Comparison of ENCODE assay signal across 8 cellular contexts in the genomic region with DNA sequence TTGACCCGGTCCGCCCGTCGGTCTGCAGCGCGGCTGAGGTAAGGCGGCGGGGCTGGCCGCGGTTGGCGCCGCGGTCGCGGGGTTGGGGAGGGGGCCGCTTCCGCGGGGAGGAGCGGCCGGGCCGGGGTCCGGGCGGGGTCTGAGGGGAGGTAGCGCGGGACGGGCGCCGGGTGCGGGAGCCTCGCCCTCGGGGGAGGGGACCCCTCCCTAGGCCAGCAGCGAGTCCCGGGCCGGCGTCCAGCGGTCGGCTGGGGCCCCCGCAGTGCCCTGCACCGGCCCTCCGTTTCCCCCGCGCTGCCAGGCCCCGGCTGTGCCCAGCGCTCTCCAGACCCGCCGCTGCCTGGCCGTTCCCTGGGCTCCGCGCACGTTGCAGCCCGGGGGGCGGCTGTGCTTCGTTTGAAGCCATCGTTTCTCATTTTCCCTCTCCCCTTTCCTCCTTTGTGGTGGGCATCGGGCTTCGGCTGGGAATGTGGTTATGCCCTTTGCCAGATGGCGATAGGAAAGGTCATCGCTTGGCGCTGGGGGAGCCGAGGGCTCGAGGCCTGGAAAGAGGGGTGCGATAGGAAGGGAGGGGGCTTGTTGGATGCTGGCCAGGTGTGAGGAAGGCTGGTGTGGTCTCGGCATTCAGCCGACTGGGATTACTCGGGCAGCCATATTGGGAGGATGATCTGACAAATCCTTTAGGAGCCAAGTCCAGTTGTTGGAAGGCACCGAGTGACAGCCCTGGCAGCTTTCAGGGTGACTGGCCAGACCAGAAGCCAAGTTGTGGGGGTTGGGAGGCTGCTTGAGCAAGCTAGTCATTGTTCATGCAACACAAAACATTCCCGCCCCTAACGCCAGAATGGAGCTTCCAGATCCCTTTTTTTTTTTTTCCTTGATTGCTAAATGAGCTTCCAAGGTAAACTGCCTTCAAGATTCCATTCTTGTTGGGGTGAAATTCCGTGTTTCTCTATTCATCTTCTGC. TPM values are rescaled to one million over a fixed set of nuclear protein-coding genes. Genes with fewer than 3 reads are reported as not detected.
DNase-seq lines count a peak whose midpoint lies in the region; ATAC-seq and TF ChIP-seq lines count a peak whose summit lies in the region.

No MANE protein-coding gene starts in this region.

- no peak overlapping the region for H3K27ac ChIP-seq in CD4-positive, alpha-beta T cell (ENCODE audit: low read depth, low read length)

- H3K36me3 Mint-ChIP-seq in CD4-positive, alpha-beta T cell (ENCODE audit: low read depth), result peaks cover 8% of the 10 kb centered on the region
- peaks cover 1% of the 10 kb centered on the region for H3K36me3 Mint-ChIP-seq in IgD-negative memory B cell
- H3K36me3 Mint-ChIP-seq in T-helper 17 cell (ENCODE audit: low read depth), result no peaks in the 10 kb centered on the region
- H3K36me3 Mint-ChIP-seq in central memory CD8-positive, alpha-beta T cell (ENCODE audit: insufficient read depth), result peaks cover 7% of the 10 kb centered on the region

- ATAC-seq in CD4-positive, alpha-beta T cell (ENCODE audit: poor library complexity), result no peak
- peak; percentile 12 for ATAC-seq in GM21390 (IDR thresholded peaks at IDR 0.05; ENCODE audit: unreplicated experiment)
- ATAC-seq in T-helper 17 cell, result no peak
- no peak for ATAC-seq in central memory CD8-positive, alpha-beta T cell (replicated peaks; ENCODE audit: extremely low read depth, poor library complexity, severe bottlenecking)
- peak; percentile 67 for ATAC-seq in sciatic nerve
- ATAC-seq in HG03469 (IDR thresholded peaks at IDR 0.05; ENCODE audit: unreplicated experiment), result no peak

- POLR2A ChIA-PET in CD4-positive, alpha-beta T cell (lab: Charles Lee), result interaction anchor here (1.1 to 2.1 kb wide), 4 partner anchors 8 to 219 kb away, joined by 3 to 14 read pairs (median 4); partner anchors contain the start of genes CENPS and PGD

- peak overlapping the region; percentile 72 for H3K4me3 Mint-ChIP-seq in CD4-positive, alpha-beta T cell
- H3K4me3 Mint-ChIP-seq in IgD-negative memory B cell (peak overlapping the region; percentile 49 to 92 (median 86)), T-helper 17 cell (peak overlapping the region; percentile 84)
- H3K4me3 Mint-ChIP-seq in central memory CD8-positive, alpha-beta T cell, result peak overlapping the region; percentile 75

- no peaks in the 10 kb centered on the region for H3K9me3 ChIP-seq in CD4-positive, alpha-beta T cell (ENCODE audit: control insufficient read depth, low read length)
- H3K9me3 ChIP-seq in T-helper 17 cell (ENCODE audit: control insufficient read depth, low read length, poor library complexity, severe bottlenecking), result no peaks in the 10 kb centered on the region

- no peak for TF ChIP-seq CTCF in CD4-positive, alpha-beta T cell (IDR thresholded peaks at IDR 0.05)

- peaks cover 44% of the 10 kb centered on the region for H3K4me1 Mint-ChIP-seq in CD4-positive, alpha-beta T cell (ENCODE audit: low read depth)
- peaks cover 27 to 31% (median 27%) of the 10 kb centered on the region in 3 donors for H3K4me1 Mint-ChIP-seq in IgD-negative memory B cell
- H3K4me1 Mint-ChIP-seq in T-helper 17 cell, result peaks cover 28% of the 10 kb centered on the region
- peaks cover 36% of the 10 kb centered on the region for H3K4me1 Mint-ChIP-seq in central memory CD8-positive, alpha-beta T cell

- peak overlapping the region; percentile 48 for H3K27ac Mint-ChIP-seq in CD4-positive, alpha-beta T cell
- H3K27ac Mint-ChIP-seq in IgD-negative memory B cell, result peak overlapping the region; percentile 28 to 85 (median 59)
- peak overlapping the region; percentile 32 for H3K27ac Mint-ChIP-seq in T-helper 17 cell
- H3K27ac Mint-ChIP-seq in central memory CD8-positive, alpha-beta T cell (ENCODE audit: low read depth), result peak overlapping the region; percentile 1

- no peaks in the 10 kb centered on the region for H3K27me3 ChIP-seq in CD4-positive, alpha-beta T cell (ENCODE audit: control insufficient read depth, insufficient read depth, low read length)

- CTCF ChIA-PET in CD4-positive, alpha-beta T cell (lab: Charles Lee), result interaction anchor here (0.5 to 2.4 kb wide), 20 partner anchors 8 to 783 kb away, joined by 3 to 18 read pairs (median 3); partner anchors contain the start of genes CENPS, PGD and PIK3CD

- peak in 1 of 10 experiments; percentile 5 for DNase-seq in CD4-positive, alpha-beta T cell
- DNase-seq in T-helper 17 cell, result no peak
- no peak for DNase-seq in central memory CD8-positive, alpha-beta T cell (ENCODE audit: low spot score in 2 of 2)
- DNase-seq in iPS-NIHi11 (ENCODE audit: low spot score), result peak; percentile 72
- peak; percentile 92 for DNase-seq in sciatic nerve (ENCODE audit: low spot score)

- intact Hi-C loops in CD4-positive, alpha-beta T cell (cut with DNase I, micrococcal nuclease), result loop anchor here (1.0 to 5.0 kb wide), 5 partner anchors 126 to 286 kb away; partner anchors contain the start of gene UBE4B (in 1 of the 2)
- intact Hi-C loops in sciatic nerve (cut with DNase I), result loop anchor here (5.0 to 10.0 kb wide), 2 partner anchors 124 to 144 kb away; no protein-coding TSS in a partner anchor

- peaks cover 4% of the 10 kb centered on the region for H3K27me3 Mint-ChIP-seq in CD4-positive, alpha-beta T cell
- H3K27me3 Mint-ChIP-seq in IgD-negative memory B cell, result no peaks in the 10 kb centered on the region
- H3K27me3 Mint-ChIP-seq in T-helper 17 cell, result no peaks in the 10 kb centered on the region
- H3K27me3 Mint-ChIP-seq in central memory CD8-positive, alpha-beta T cell, result no peaks in the 10 kb centered on the region

- no peaks in the 10 kb centered on the region for H3K9me3 Mint-ChIP-seq in CD4-positive, alpha-beta T cell
- H3K9me3 Mint-ChIP-seq in IgD-negative memory B cell, result no peaks in the 10 kb centered on the region
- no peaks in the 10 kb centered on the region for H3K9me3 Mint-ChIP-seq in central memory CD8-positive, alpha-beta T cell

RNA-seq across cellular contexts. Expression of gene KIF1B, which starts 0.8 kb away (rescaled TPM):
- total RNA-seq in CD4-positive, alpha-beta T cell, result 1 to 10 TPM; 7.9 to 9.7 TPM
- 1.8 TPM for polyA plus RNA-seq in IgD-negative memory B cell
- 10 to 100 TPM; 10.9 to 13.3 TPM for total RNA-seq in T-helper 17 cell
- total RNA-seq in sciatic nerve, result 70.4 TPM

Comparison
In these comparisons a context has a peak if more than half of its experiments do, and no peak if none do; other contexts are left out.
1. ATAC-seq: peak in GM21390 (single experiment) and sciatic nerve (single experiment); none in CD4-positive, alpha-beta T cell (single experiment), T-helper 17 cell (single experiment), central memory CD8-positive, alpha-beta T cell (single experiment) and HG03469 (single experiment).
2. DNase-seq: peak in iPS-NIHi11 (single experiment) and sciatic nerve (single experiment); none in T-helper 17 cell (0 of 3) and central memory CD8-positive, alpha-beta T cell (0 of 2).
3. H3K27ac Mint-ChIP-seq: peak in every context shown above with its lines; median percentile 59 in IgD-negative memory B cell; 48 in CD4-positive, alpha-beta T cell; 32 in T-helper 17 cell; 1 in central memory CD8-positive, alpha-beta T cell.
4. Peak in every context shown above with its lines, with median percentiles within 50 percentile points of each other: H3K4me3 Mint-ChIP-seq.